16 cellular contexts compared by ENCODE assay signal in the genomic region with DNA sequence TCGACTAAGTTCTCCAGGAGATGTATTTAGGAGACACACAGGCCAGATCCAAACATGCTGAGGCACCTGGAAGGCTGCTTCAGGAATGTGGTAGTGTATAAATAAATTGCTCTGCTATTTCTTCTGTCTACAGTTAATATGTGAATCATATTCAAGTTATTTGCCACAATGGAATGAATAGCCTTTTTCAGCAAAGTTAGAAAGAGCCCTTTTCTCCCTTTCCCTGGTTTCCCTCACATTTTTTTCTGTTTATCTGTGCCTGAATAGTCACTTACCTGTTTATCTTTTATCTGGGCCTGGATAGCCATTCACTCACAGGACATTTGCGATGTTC.
"Had no signal": no experiment of that assay in that cellular context is flagged by ENCODE, and none has a peak within 500 bp of the region (broad histone marks: within the 10 kb centered on the region; RNA-seq: fewer than 3 reads in every experiment).

No MANE protein-coding gene starts in this region.

- H3K9me3 ChIP-seq: mucosa of descending colon, thoracic aorta had no signal

- ATAC-seq: activated CD8-positive, alpha-beta T cell treated with anti-CD3 and anti-CD28 coated beads for 36 hours; activated naive CD8-positive, alpha-beta T cell treated with anti-CD3 and anti-CD28 coated beads, Interleukin-2, amount 50 U/mL, for 24 hours; mucosa of descending colon had no signal

- H3K4me1 Mint-ChIP-seq: activated naive CD8-positive, alpha-beta T cell treated with anti-CD3 and anti-CD28 coated beads, Interleukin-2, amount 50 U/mL, for 24 hours; immature natural killer cell had no signal

- H3K27ac Mint-ChIP-seq: activated CD8-positive, alpha-beta T cell treated with anti-CD3 and anti-CD28 coated beads for 36 hours; activated naive CD8-positive, alpha-beta T cell treated with anti-CD3 and anti-CD28 coated beads, Interleukin-2, amount 50 U/mL, for 24 hours; immature natural killer cell; nephron; stimulated activated naive CD8-positive, alpha-beta T cell treated with anti-CD3 and anti-CD28 coated beads, Interleukin-15, Interleukin-2, amounts not matched to agents 100 ng/mL and 50 ng/mL, for 24 hours; T-helper 1 cell treated with Interleukin-12 subunit alpha and Interleukin-12 subunit beta and Interleukin-4 antibody, amounts not matched to agents 30 μg/mL and 1 μg/mL, for 36 hours had no signal

- H3K4me3 Mint-ChIP-seq: activated CD8-positive, alpha-beta T cell treated with anti-CD3 and anti-CD28 coated beads for 36 hours; activated naive CD8-positive, alpha-beta T cell treated with anti-CD3 and anti-CD28 coated beads, Interleukin-2, amount 50 U/mL, for 24 hours; immature natural killer cell; nephron; stimulated activated naive CD8-positive, alpha-beta T cell treated with anti-CD3 and anti-CD28 coated beads, Interleukin-15, Interleukin-2, amounts not matched to agents 100 ng/mL and 50 ng/mL, for 24 hours; T-helper 1 cell treated with Interleukin-12 subunit alpha and Interleukin-12 subunit beta and Interleukin-4 antibody, amounts not matched to agents 30 μg/mL and 1 μg/mL, for 36 hours had no signal

- H3K27ac ChIP-seq: coronary artery, thoracic aorta had no signal

- DNase-seq: activated CD4-positive, alpha-beta T cell treated with anti-CD3 and anti-CD28 coated beads for 4 hours; activated CD8-positive, alpha-beta memory T cell treated with anti-CD3 and anti-CD28 coated beads, Interleukin-2, amount 50 U/mL, for 4 hours; activated CD8-positive, alpha-beta T cell treated with anti-CD3 and anti-CD28 coated beads for 36 hours; activated naive CD8-positive, alpha-beta T cell treated with anti-CD3 and anti-CD28 coated beads, Interleukin-2, amount 50 U/mL, for 24 hours; caudate nucleus; effector CD4-positive, alpha-beta T cell; erythroblast; immature natural killer cell; mucosa of descending colon; stimulated activated CD4-positive, alpha-beta T cell treated with anti-CD3 and anti-CD28 coated beads, Interleukin-4, amount 100 ng/mL, for 1 hour had no signal

- H3K27me3 Mint-ChIP-seq: activated CD8-positive, alpha-beta T cell treated with anti-CD3 and anti-CD28 coated beads for 36 hours; activated naive CD8-positive, alpha-beta T cell treated with anti-CD3 and anti-CD28 coated beads, Interleukin-2, amount 50 U/mL, for 24 hours; stimulated activated naive CD8-positive, alpha-beta T cell treated with anti-CD3 and anti-CD28 coated beads, Interleukin-15, Interleukin-2, amounts not matched to agents 100 ng/mL and 50 ng/mL, for 24 hours had no signal

- H3K9me3 Mint-ChIP-seq: activated CD8-positive, alpha-beta T cell treated with anti-CD3 and anti-CD28 coated beads for 36 hours; activated naive CD8-positive, alpha-beta T cell treated with anti-CD3 and anti-CD28 coated beads, Interleukin-2, amount 50 U/mL, for 24 hours; immature natural killer cell; nephron; stimulated activated naive CD8-positive, alpha-beta T cell treated with anti-CD3 and anti-CD28 coated beads, Interleukin-15, Interleukin-2, amounts not matched to agents 100 ng/mL and 50 ng/mL, for 24 hours; T-helper 1 cell treated with Interleukin-12 subunit alpha and Interleukin-12 subunit beta and Interleukin-4 antibody, amounts not matched to agents 30 μg/mL and 1 μg/mL, for 36 hours had no signal

- H3K36me3 ChIP-seq: thoracic aorta had no signal

- H3K4me3 ChIP-seq: coronary artery, mucosa of descending colon, thoracic aorta had no signal

- H3K36me3 Mint-ChIP-seq: immature natural killer cell had no signal

- FAIRE-seq: urothelium cell line had no signal
